1 cellular context compared by ENCODE assay signal in genomic region chr1:219330669-219331068, GRCh38.
TF ChIP-seq lines count a peak whose summit lies in the region.

No MANE protein-coding gene starts in this region.

TF ChIP-seq in SK-N-SH treated with all-trans-retinoic acid at 6 μM for 48 hours, 23 proteins besides CTCF, POLR2A, EP300 and RAD21 (continued from another document):
- TF ChIP-seq TSHZ2 (CRISPR knock-in tag; IDR thresholded peaks at IDR 0.05) (no peak), RARB (CRISPR knock-in tag; IDR thresholded peaks at IDR 0.05) (no peak), ZNF565 (CRISPR knock-in tag; conservative IDR thresholded peaks at IDR 0.05; ENCODE audit: low read depth) (no peak)
